In genomic region chr15:70892912-70893560, GRCh38 we compare ENCODE assay signal across 8 cellular contexts. TPM values are rescaled to one million over a fixed set of nuclear protein-coding genes. Genes with fewer than 3 reads are reported as not detected.
DNase-seq lines count a peak whose midpoint lies in the region; ATAC-seq and TF ChIP-seq lines count a peak whose summit lies in the region.

No MANE protein-coding gene starts in this region.

- no peaks in the 10 kb centered on the region for H3K36me3 ChIP-seq in adrenal gland (replicated peaks in 1 of 2)
- H3K36me3 ChIP-seq in left ventricle myocardium inferior = peaks cover 7% of the 10 kb centered on the region
- no peaks in the 10 kb centered on the region for H3K36me3 ChIP-seq in prostate gland

- peak; percentile 22 for ATAC-seq in GM21619 (IDR thresholded peaks at IDR 0.05; ENCODE audit: unreplicated experiment)
- ATAC-seq in GM18505 (IDR thresholded peaks at IDR 0.05; ENCODE audit: unreplicated experiment) = no peak

- H3K4me3 ChIP-seq in adrenal gland (peak overlapping the region in 3 of 4 donors; percentile 75 to 80 (median 79)), left ventricle myocardium inferior (peak overlapping the region; percentile 82), prostate gland (peak overlapping the region; percentile 72 to 80)

- H3K27ac ChIP-seq in adrenal gland = peak overlapping the region in 3 of 5 donors; percentile 68 to 81 (median 78)
- H3K27ac ChIP-seq in left ventricle myocardium inferior (replicated peaks) = peak overlapping the region; percentile 78
- H3K27ac ChIP-seq in prostate gland = peak overlapping the region; percentile 84 to 85

- 3 to 6% (median 6%) methylated on average over 10 of the region's 10 CpGs for WGBS in adrenal gland, 4 donors
- WGBS in prostate gland = 2% methylated on average over 10 of the region's 10 CpGs

- no peak for TF ChIP-seq POLR2A in adrenal gland (IDR thresholded peaks at IDR 0.05)
- TF ChIP-seq POLR2A in prostate gland (IDR thresholded peaks at IDR 0.05) = no peak
- no peak for TF ChIP-seq POLR2A in GM18505 (IDR thresholded peaks at IDR 0.05; ENCODE audit: borderline replicate concordance, extremely low read depth, insufficient read depth, insufficient read length)

- DNase-seq in DMS79 treated with DMSO at 0.1 percent for 48 hours (lab: John Stamatoyannopoulos, UW) (peak; percentile 51), MV-4-11 (lab: John Stamatoyannopoulos, UW) (peak; percentile 51), adrenal gland (peak in 4 of 7 donors; percentile 29 to 43 (median 41)), left ventricle myocardium inferior (no peak), prostate gland (ENCODE audit: low spot score) (peak; percentile 47), NCI-H524 treated with DMSO at 0.1 percent for 48 hours (lab: John Stamatoyannopoulos, UW) (no peak)

- H3K27me3 ChIP-seq in adrenal gland = no peaks in the 10 kb centered on the region
- H3K27me3 ChIP-seq in left ventricle myocardium inferior (ENCODE audit: low read depth) = no peaks in the 10 kb centered on the region
- no peaks in the 10 kb centered on the region for H3K27me3 ChIP-seq in prostate gland (replicated peaks; ENCODE audit: insufficient read depth)

- H3K4me1 ChIP-seq in adrenal gland (replicated peaks in 1 of 2) (peaks cover 4 to 6% of the 10 kb centered on the region in 2 donors), left ventricle myocardium inferior (peaks cover 26% of the 10 kb centered on the region), prostate gland (replicated peaks) (peaks cover 5% of the 10 kb centered on the region)

- TF ChIP-seq CTCF in adrenal gland (IDR thresholded peaks at IDR 0.05) (peak in 5 of 6 experiments; percentile 14 to 54 (median 42)), left ventricle myocardium inferior (IDR thresholded peaks at IDR 0.05; ENCODE audit: borderline replicate concordance) (peak; percentile 73), prostate gland (IDR thresholded peaks at IDR 0.05) (peak in 3 of 4 experiments; percentile 40 to 66 (median 64))

- intact Hi-C loops in adrenal gland (cut with DNase I) (no loop called here), left ventricle myocardium inferior (cut with micrococcal nuclease) (loop anchor here (10.0 kb wide), 1 partner anchor 212 kb away; no protein-coding TSS in a partner anchor), prostate gland (cut with DNase I) (loop anchor here (10.0 kb wide), 1 partner anchor 552 kb away; no protein-coding TSS in a partner anchor)

- H3K9me3 ChIP-seq in adrenal gland (replicated peaks in 1 of 3) = no peaks in the 10 kb centered on the region
- H3K9me3 ChIP-seq in left ventricle myocardium inferior (replicated peaks) = no peaks in the 10 kb centered on the region
- no peaks in the 10 kb centered on the region for H3K9me3 ChIP-seq in prostate gland

RNA-seq across cellular contexts. Expression of gene LRRC49, which starts 0.4 kb away (rescaled TPM):
- total RNA-seq in adrenal gland (10 to 100 TPM in 3 of 8 donors, 1 to 10 TPM in 5; 4.4 to 14.9 (median 8.1) TPM), left ventricle myocardium inferior (86.6 TPM), prostate gland (10 to 100 TPM in 1 of 2 donors, 1 to 10 TPM in 1; 9.8 to 13.3 TPM)
- polyA plus RNA-seq in adrenal gland = 10 to 100 TPM in 1 of 3 donors, 1 to 10 TPM in 2; 8.1 to 12.5 (median 8.7) TPM

RNA-seq across cellular contexts. Expression of gene THAP10, which starts 0.8 kb away (rescaled TPM):
- total RNA-seq in adrenal gland (1 to 10 TPM; 1.2 to 5.6 (median 3.8) TPM), left ventricle myocardium inferior (5.6 TPM), prostate gland (1 to 10 TPM; 3.2 to 6.6 TPM)
- 1 to 10 TPM in 2 of 3 donors, under 1 TPM in 1; 0.97 to 4.0 (median 1.1) TPM for polyA plus RNA-seq in adrenal gland

RNA-seq across cellular contexts. Expression of gene LARP6, which starts 39.1 kb away (rescaled TPM):
- total RNA-seq in adrenal gland = 10 to 100 TPM in 3 of 8 donors, 1 to 10 TPM in 5; 6.2 to 36.5 (median 9.6) TPM
- 10 to 100 TPM in 2 of 3 donors, 1 to 10 TPM in 1; 8.1 to 25.0 (median 12.3) TPM for polyA plus RNA-seq in adrenal gland
- 50.6 TPM for total RNA-seq in left ventricle myocardium inferior
- 10 to 100 TPM; 24.6 to 43.3 TPM for total RNA-seq in prostate gland

Comparison
In these comparisons a context has a peak if more than half of its experiments do, and no peak if none do; other contexts are left out.
1. DNase-seq: peak in DMS79 treated with DMSO at 0.1 percent for 48 hours (single experiment), MV-4-11 (single experiment), adrenal gland (4 of 7) and prostate gland (single experiment); none in left ventricle myocardium inferior (single experiment) and NCI-H524 treated with DMSO at 0.1 percent for 48 hours (single experiment).
2. intact Hi-C loops: an anchor here in left ventricle myocardium inferior (10.0 kb wide) and prostate gland (10.0 kb wide); none called in adrenal gland.
3. Peak in every context shown above with its lines, with median percentiles within 50 percentile points of each other: H3K27ac ChIP-seq, H3K4me3 ChIP-seq and CTCF ChIP-seq.